In the genomic region with DNA sequence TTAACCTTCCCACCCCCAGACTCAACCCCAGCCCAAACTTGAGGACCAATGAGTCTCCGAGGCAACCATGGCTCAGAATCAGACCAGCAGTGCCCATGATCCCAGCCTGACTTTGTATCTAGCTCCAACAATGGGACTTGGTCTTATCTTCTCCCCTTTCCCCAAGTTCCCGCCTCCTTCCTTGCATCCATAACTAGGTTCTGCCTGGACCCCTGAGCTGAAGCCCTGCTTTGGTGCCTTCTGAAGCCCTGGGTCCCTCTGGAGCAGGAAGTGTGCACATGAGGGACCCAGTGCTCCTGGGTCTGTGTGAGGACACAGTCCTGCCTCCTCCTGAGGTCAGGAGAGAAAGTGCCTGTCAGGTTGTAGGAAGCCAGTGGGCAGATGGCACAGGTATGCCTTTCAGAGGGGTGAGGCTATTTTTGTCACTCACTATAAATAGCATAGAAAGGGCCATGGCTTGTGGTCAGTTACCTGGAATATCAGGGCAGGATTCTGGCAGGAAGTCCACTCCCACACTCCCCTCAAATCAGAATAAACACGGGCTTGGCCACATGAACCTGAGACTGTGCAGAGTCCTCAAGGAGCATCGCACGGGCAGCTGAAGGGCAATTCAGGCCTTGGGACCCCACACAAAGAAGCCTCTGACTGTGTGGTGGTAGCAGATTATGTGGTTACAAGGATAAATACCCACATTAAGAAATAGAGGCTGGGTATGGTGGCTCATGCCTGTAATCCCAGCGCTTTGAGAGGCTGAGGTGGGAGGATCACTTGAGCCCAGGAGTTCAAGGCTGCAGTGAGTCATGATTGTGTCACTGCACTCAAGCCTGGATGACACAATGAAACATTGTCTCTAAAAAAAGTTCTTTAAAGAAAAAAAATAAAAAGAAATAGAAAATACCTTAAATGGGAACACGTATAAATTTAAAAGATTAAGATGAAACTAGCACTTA, we compare ENCODE assay signal across 11 cellular contexts. TPM values are rescaled to one million over a fixed set of nuclear protein-coding genes. Genes with fewer than 3 reads are reported as not detected.
DNase-seq lines count a peak whose midpoint lies in the region; ATAC-seq and TF ChIP-seq lines count a peak whose summit lies in the region.
"Had no signal": no experiment of that assay in that cellular context is flagged by ENCODE, and none has a peak within 500 bp of the region (broad histone marks: within the 10 kb centered on the region; RNA-seq: fewer than 3 reads in every experiment).

No MANE protein-coding gene starts in this region.

- H3K9me3 ChIP-seq in PC-3 (ENCODE audit: low read length) (no peaks in the 10 kb centered on the region), neuronal stem cell (replicated peaks in 1 of 2; ENCODE audit: control insufficient read depth in 2 of 2, insufficient read depth in 1 of 2, low read depth in 1 of 2, low read length in 2 of 2) (no peaks in the 10 kb centered on the region), tibial artery (no peaks in the 10 kb centered on the region), osteoblast (ENCODE audit: low read depth, low read length) (no peaks in the 10 kb centered on the region)
- H3K9me3 ChIP-seq: ovary had no signal

- ATAC-seq in PC-3 (peak; percentile 92), HG02973 (IDR thresholded peaks at IDR 0.05; ENCODE audit: unreplicated experiment) (no peak)

- H2BK15ac ChIP-seq in neuronal stem cell (ENCODE audit: low read length), result no peak overlapping the region

- H3K18ac ChIP-seq in neuronal stem cell (ENCODE audit: low read length), result no peak overlapping the region

- CTCF ChIA-PET in PC-3 (lab: Charles Lee), result no interaction called here

- H2BK5ac ChIP-seq in neuronal stem cell (ENCODE audit: low read length), result no peak overlapping the region

- H2BK12ac ChIP-seq in neuronal stem cell (ENCODE audit: low read length), result no peak overlapping the region

- H3K27me3 ChIP-seq in PC-3 (ENCODE audit: low read length) (no peaks in the 10 kb centered on the region), neuronal stem cell (ENCODE audit: control insufficient read depth in 3 of 3, insufficient read depth in 3 of 3, low read depth in 1 of 3, low read length in 3 of 3) (peaks cover 0 to 16% (median 0%) of the 10 kb centered on the region in 3 experiments), tibial artery (no peaks in the 10 kb centered on the region), osteoblast (ENCODE audit: insufficient read depth, low read length) (peaks cover 4% of the 10 kb centered on the region)
- H3K27me3 ChIP-seq: ovary had no signal

- no peaks in the 10 kb centered on the region for H4K20me1 ChIP-seq in PC-3 (ENCODE audit: low read length)
- H4K20me1 ChIP-seq in osteoblast (ENCODE audit: insufficient read depth, low read length), result no peaks in the 10 kb centered on the region

- H3K4me3 ChIP-seq in PC-3 (ENCODE audit: low read length) (peak overlapping the region; percentile 11; the same call in 1 of the 2 replicates), cardiac fibroblast (replicated peaks in 1 of 2; ENCODE audit: low read depth in 2 of 2, low read length in 2 of 2) (no peak overlapping the region), neuronal stem cell (ENCODE audit: low read length in 2 of 2) (peak overlapping the region in 1 of 2 donors; percentile 49), tibial artery (no peak overlapping the region), osteoblast (ENCODE audit: insufficient read depth, low read length) (no peak overlapping the region)
- H3K4me3 ChIP-seq: ovary had no signal

- H4K91ac ChIP-seq in neuronal stem cell (ENCODE audit: low read depth, low read length, poor library complexity), result no peak overlapping the region

- H3F3A ChIP-seq in PC-3 (ENCODE audit: low read length, unreplicated experiment), result no peaks in the 10 kb centered on the region

- H3K27ac ChIP-seq in PC-3 (ENCODE audit: low read length) (peak overlapping the region; percentile 89), neuronal stem cell (replicated peaks; ENCODE audit: low read length) (no peak overlapping the region), tibial artery (no peak overlapping the region), osteoblast (ENCODE audit: low read depth, low read length) (no peak overlapping the region)
- H3K27ac ChIP-seq: ovary had no signal

- H3K9me2 ChIP-seq in PC-3 (replicated peaks; ENCODE audit: low read length), result no peaks in the 10 kb centered on the region

- no peak overlapping the region for H3K14ac ChIP-seq in neuronal stem cell (ENCODE audit: low read length)

- intact Hi-C loops in PC-3 (cut with micrococcal nuclease), result no loop called here
- intact Hi-C loops in tibial artery (cut with DNase I; ENCODE audit: low total_unique reads), result no loop called here

- H3K4me1 ChIP-seq in PC-3 (ENCODE audit: insufficient read depth, low read length), result peaks cover 16% of the 10 kb centered on the region
- no peaks in the 10 kb centered on the region for H3K4me1 ChIP-seq in neuronal stem cell (ENCODE audit: control insufficient read depth in 2 of 2, insufficient read depth in 1 of 2, low read depth in 1 of 2, low read length in 2 of 2)
- no peaks in the 10 kb centered on the region for H3K4me1 ChIP-seq in tibial artery
- H3K4me1 ChIP-seq in osteoblast (ENCODE audit: insufficient read depth, low read length), result peaks cover 8% of the 10 kb centered on the region

- H2AFZ ChIP-seq in PC-3 (ENCODE audit: low read length), result peak overlapping the region; percentile 13; the same call in 1 of the 2 replicates
- no peak overlapping the region for H2AFZ ChIP-seq in neuronal stem cell (ENCODE audit: low read length)
- no peak overlapping the region for H2AFZ ChIP-seq in osteoblast (ENCODE audit: low read length)

- peak overlapping the region; percentile 63 for H3K4me2 ChIP-seq in PC-3 (ENCODE audit: low read length)
- H3K4me2 ChIP-seq in neuronal stem cell (ENCODE audit: insufficient read depth, low read length, poor library complexity, severe bottlenecking), result no peak overlapping the region
- H3K4me2 ChIP-seq in osteoblast (ENCODE audit: insufficient read depth, low read length), result no peak overlapping the region

- H3K23ac ChIP-seq in neuronal stem cell (ENCODE audit: low read depth, low read length, poor library complexity), result peak overlapping the region; percentile 3

- no peaks in the 10 kb centered on the region for H3K79me1 ChIP-seq in neuronal stem cell (ENCODE audit: low read depth, low read length)

- peak; percentile 74 for DNase-seq in H4 (ENCODE audit: low spot score)
- peak; percentile 78 for DNase-seq in PC-3
- DNase-seq in cardiac fibroblast (ENCODE audit: low read depth in 2 of 2), result peak; percentile 29 to 85
- no peak for DNase-seq in neuronal stem cell (ENCODE audit: low spot score)
- DNase-seq in retina, result no peak
- DNase-seq in tibial artery, result no peak
- DNase-seq in osteoblast (ENCODE audit: insufficient read length, low spot score, missing footprints), result no peak
- DNase-seq: NCI-H2029 treated with DMSO at 0.1 percent for 48 hours; ovary; stimulated activated CD4-positive, alpha-beta T cell treated with anti-CD3 and anti-CD28 coated beads, Interleukin-2, amount 100 ng/mL, for 48 hours had no signal

- H2BK120ac ChIP-seq in neuronal stem cell (ENCODE audit: low read depth, low read length), result no peak overlapping the region

- H2AK5ac ChIP-seq in neuronal stem cell (ENCODE audit: low read depth, low read length), result peak overlapping the region; percentile 47

- H3K79me2 ChIP-seq in PC-3 (ENCODE audit: low read length) (no peaks in the 10 kb centered on the region), osteoblast (ENCODE audit: insufficient read depth, low read length) (no peaks in the 10 kb centered on the region)

- WGBS in neuronal stem cell (ENCODE audit: extremely low coverage in 2 of 2, insufficient read length in 2 of 2, insufficient replicate concordance in 1 of 2), 2 donors, result no CpG with 5 or more reads among the region's 7 CpGs

- H3K9ac ChIP-seq in PC-3 (ENCODE audit: low read length), result peak overlapping the region; percentile 37
- no peak overlapping the region for H3K9ac ChIP-seq in neuronal stem cell (ENCODE audit: low read depth, low read length, poor library complexity)

- TF ChIP-seq CTCF in PC-3 (conservative IDR thresholded peaks at IDR 0.05; ENCODE audit: low read depth, low read length) (no peak), cardiac fibroblast (IDR thresholded peaks at IDR 0.05; ENCODE audit: low read depth, low read length) (no peak), tibial artery (IDR thresholded peaks at IDR 0.05) (no peak), osteoblast (IDR thresholded peaks at IDR 0.05; ENCODE audit: extremely low read depth, low read depth, low read length) (no peak)

- no peak overlapping the region for H4K8ac ChIP-seq in neuronal stem cell (ENCODE audit: low read depth, low read length)

- POLR2A ChIA-PET in PC-3 (lab: Charles Lee; ENCODE audit: unreplicated experiment), result no interaction called here

- H3K4ac ChIP-seq in neuronal stem cell (ENCODE audit: low read length), result no peak overlapping the region

- no TSS peak for BruUV-seq in PC-3 (replicated peaks; lab: Mats Ljungman, UMichigan)

- H3K36me3 ChIP-seq in PC-3 (ENCODE audit: low read depth, low read length) (no peaks in the 10 kb centered on the region), neuronal stem cell (replicated peaks in 1 of 2; ENCODE audit: control insufficient read depth in 2 of 2, insufficient read depth in 2 of 2, low read length in 2 of 2) (no peaks in the 10 kb centered on the region), tibial artery (no peaks in the 10 kb centered on the region), osteoblast (ENCODE audit: insufficient read depth, low read length) (no peaks in the 10 kb centered on the region)
- H3K36me3 ChIP-seq: ovary had no signal

RNA-seq across cellular contexts. Expression of gene RCN1, which starts 27.4 kb away (rescaled TPM):
- 254 and 283 TPM in 2 replicates for total RNA-seq in H4 (2014; rRNA removed; shearing (Covaris generic))
- total RNA-seq in PC-3 (2014; rRNA removed), result 94.6 and 110 TPM in 2 replicates
- 179 TPM for polyA plus RNA-seq in neuronal stem cell (2013, experiment 1 of 2)
- polyA plus RNA-seq in neuronal stem cell (2013, experiment 2 of 2), result 180 TPM
- total RNA-seq in osteoblast, result 343 and 405 TPM in 2 replicates

Comparison
In these comparisons a context has a peak if more than half of its experiments do, and no peak if none do; other contexts are left out.
1. DNase-seq: peak in H4 (single experiment), PC-3 (single experiment) and cardiac fibroblast (2 of 2); none in neuronal stem cell (single experiment), retina (single experiment), tibial artery (0 of 2) and osteoblast (single experiment).